In genomic region chr5:66326276-66326675, GRCh38 we compare ENCODE assay signal across 15 cellular contexts.
DNase-seq lines count a peak whose midpoint lies in the region; ATAC-seq and TF ChIP-seq lines count a peak whose summit lies in the region.
"Had no signal": no experiment of that assay in that cellular context is flagged by ENCODE, and none has a peak within 500 bp of the region (broad histone marks: within the 10 kb centered on the region; RNA-seq: fewer than 3 reads in every experiment).

No MANE protein-coding gene starts in this region.

- peak; percentile 83 for ATAC-seq in Right ventricle myocardium superior (ENCODE audit: poor library complexity)
- ATAC-seq in left lung, result peak; percentile 29
- ATAC-seq in HG03460 (IDR thresholded peaks at IDR 0.05; ENCODE audit: unreplicated experiment), result no peak
- no peak for ATAC-seq in HG02970 (IDR thresholded peaks at IDR 0.05; ENCODE audit: low FRiP score, unreplicated experiment)
- ATAC-seq: HCT116 had no signal

- WGBS in GM23248 (ENCODE audit: low coverage in 1 of 2, low lambda C conversion rate in 2 of 2, missing lambda C conversion rate in 2 of 2), 2 experiments, result 0 to 8% methylated on average over 1 of the region's 1 CpG

- no peak overlapping the region for H3K27ac ChIP-seq in GM23248
- peak overlapping the region; percentile 89 for H3K27ac ChIP-seq in left ventricle myocardium inferior (replicated peaks)
- no peak overlapping the region for H3K27ac ChIP-seq in left lung
- H3K27ac ChIP-seq: BLaER1 had no signal

- no peak overlapping the region for H3K4me2 ChIP-seq in GM23248 (ENCODE audit: unreplicated experiment)
- H3K4me2 ChIP-seq: BLaER1 had no signal

- no peak overlapping the region for H2AFZ ChIP-seq in GM23248

- H3K27me3 ChIP-seq in GM23248 (replicated peaks; ENCODE audit: insufficient read depth) (peaks cover 11% of the 10 kb centered on the region; the same call in 1 of the 2 replicates), left ventricle myocardium inferior (ENCODE audit: low read depth) (no peaks in the 10 kb centered on the region), left lung (no peaks in the 10 kb centered on the region)
- H3K27me3 ChIP-seq: BLaER1 had no signal

- intact Hi-C loops in Right ventricle myocardium superior (cut with DNase I), result loop anchor here (10.0 kb wide), 1 partner anchor 109 kb away; no protein-coding TSS in a partner anchor
- intact Hi-C loops in left ventricle myocardium inferior (cut with micrococcal nuclease), result no loop called here
- intact Hi-C loops in left lung (cut with DNase I), result no loop called here

- H3F3A ChIP-seq in GM23248 (ENCODE audit: insufficient read depth), result no peaks in the 10 kb centered on the region

- no peaks in the 10 kb centered on the region for H3K4me1 ChIP-seq in GM23248 (ENCODE audit: insufficient read depth)
- peaks cover 44% of the 10 kb centered on the region for H3K4me1 ChIP-seq in left ventricle myocardium inferior
- no peaks in the 10 kb centered on the region for H3K4me1 ChIP-seq in left lung
- H3K4me1 ChIP-seq: BLaER1, Caco-2 had no signal

- no peaks in the 10 kb centered on the region for H4K20me1 ChIP-seq in GM23248 (ENCODE audit: insufficient read depth)
- H4K20me1 ChIP-seq: BLaER1 had no signal

- no peaks in the 10 kb centered on the region for H3K9me2 ChIP-seq in GM23248 (ENCODE audit: insufficient read depth)

- no peaks in the 10 kb centered on the region for H3K79me2 ChIP-seq in GM23248 (ENCODE audit: insufficient read depth)

- DNase-seq in GM23248 (peak; percentile 4), Right ventricle myocardium superior (no peak), left ventricle myocardium inferior (no peak), left lung (no peak), NCI-H1694 treated with DMSO at 0.1 percent for 48 hours (lab: John Stamatoyannopoulos, UW) (no peak)
- DNase-seq: 8988T; AML-193; Caco-2; CD8-positive, alpha-beta memory T cell; DND-41; GDM1 had no signal

- H3K9ac ChIP-seq in GM23248, result no peak overlapping the region
- H3K9ac ChIP-seq: BLaER1 had no signal

- TF ChIP-seq CTCF in left ventricle myocardium inferior (IDR thresholded peaks at IDR 0.05; ENCODE audit: borderline replicate concordance) (no peak), left lung (IDR thresholded peaks at IDR 0.05) (no peak)

- H3K4me3 ChIP-seq in GM23248 (no peak overlapping the region), left ventricle myocardium inferior (no peak overlapping the region), left lung (no peak overlapping the region)
- H3K4me3 ChIP-seq: BLaER1 had no signal

- no peaks in the 10 kb centered on the region for H3K36me3 ChIP-seq in GM23248 (ENCODE audit: low read depth)
- H3K36me3 ChIP-seq in left ventricle myocardium inferior, result no peaks in the 10 kb centered on the region
- no peaks in the 10 kb centered on the region for H3K36me3 ChIP-seq in left lung
- H3K36me3 ChIP-seq: BLaER1 had no signal

- in situ Hi-C loops in GM23248 (cut with MboI), result loop anchor here (10.0 kb wide), 1 partner anchor 169 kb away; no protein-coding TSS in a partner anchor

- H3K9me3 ChIP-seq in GM23248 (ENCODE audit: low read depth) (no peaks in the 10 kb centered on the region), left ventricle myocardium inferior (replicated peaks) (no peaks in the 10 kb centered on the region), left lung (no peaks in the 10 kb centered on the region)
- H3K9me3 ChIP-seq: Caco-2 had no signal

Comparison
In these comparisons a context has a peak if more than half of its experiments do, and no peak if none do; other contexts are left out.
1. ATAC-seq: peak in Right ventricle myocardium superior (single experiment) and left lung (single experiment); none in HG03460 (single experiment) and HG02970 (single experiment).